Comparison of ENCODE assay signal across 35 cellular contexts in genomic region chr16:71276589-71277334, GRCh38. TPM values are rescaled to one million over a fixed set of nuclear protein-coding genes. Genes with fewer than 3 reads are reported as not detected.
"Had no signal": no experiment of that assay in that cellular context is flagged by ENCODE, and none has a peak within 500 bp of the region (broad histone marks: within the 10 kb centered on the region; RNA-seq: fewer than 3 reads in every experiment).

No MANE protein-coding gene starts in this region.

- H3K27me3 ChIP-seq: adrenal gland, brain microvascular endothelial cell, breast epithelium had no signal

- H3K9me3 ChIP-seq: adrenal gland, body of pancreas had no signal

- H3K36me3 ChIP-seq: adrenal gland, brain microvascular endothelial cell, breast epithelium had no signal

- H3K4me1 ChIP-seq: adrenal gland, body of pancreas, breast epithelium had no signal

- DNase-seq: activated B cell treated with CpG ODN at 0.5 μM for 24 hours; activated CD4-positive, alpha-beta memory T cell treated with anti-CD3 and anti-CD28 coated beads for 36 hours; activated CD4-positive, alpha-beta T cell treated with anti-CD3 and anti-CD28 coated beads for 4 hours; activated CD4-positive, alpha-beta T cell treated with anti-CD3 and anti-CD28 coated beads, Interleukin-2, amount 50 U/mL, for 1 hour; activated CD4-positive, alpha-beta T cell treated with anti-CD3 and anti-CD28 coated beads, Interleukin-2, amount 50 U/mL, for 4 hours; activated CD4-positive, CD25-positive, alpha-beta regulatory T cell treated with anti-CD3 and anti-CD28 coated beads, Interleukin-2, amount 50 U/mL, for 72 hours; activated CD8-positive, alpha-beta memory T cell treated with anti-CD3 and anti-CD28 coated beads, Interleukin-2, amount 50 U/mL, for 4 hours; activated CD8-positive, alpha-beta T cell treated with anti-CD3 and anti-CD28 coated beads for 36 hours; activated effector memory CD4-positive, alpha-beta T cell treated with anti-CD3 and anti-CD28 coated beads, Interleukin-2, amount 50 U/mL, for 16 hours; activated gamma-delta T cell treated with Interleukin-2 at 50 U/mL for 16 hours; activated naive CD4-positive, alpha-beta T cell; activated naive CD4-positive, alpha-beta T cell treated with anti-CD3 and anti-CD28 coated beads for 36 hours; activated naive CD4-positive, alpha-beta T cell treated with anti-CD3 and anti-CD28 coated beads, Interleukin-2, amount 50 U/mL, for 16 hours; activated naive CD8-positive, alpha-beta T cell treated with anti-CD3 and anti-CD28 coated beads for 36 hours; activated T-cell treated with anti-CD3 and anti-CD28 coated beads for 4 hours; activated T-cell treated with anti-CD3 and anti-CD28 coated beads, Interleukin-2, amount 50 U/mL, for 1 hour; activated T-cell treated with anti-CD3 and anti-CD28 coated beads, Interleukin-2, amount 50 U/mL, for 4 hours; activated T-cell treated with anti-CD3 and anti-CD28 coated beads, Interleukin-2, amount 50 U/mL, for 72 hours; adrenal gland; amniotic stem cell; aorta; body of pancreas; brain microvascular endothelial cell; central memory CD4-positive, alpha-beta T cell; T-helper 2 cell; T-helper 9 cell had no signal

- ATAC-seq: activated CD8-positive, alpha-beta T cell treated with anti-CD3 and anti-CD28 coated beads for 36 hours; activated naive CD4-positive, alpha-beta T cell treated with anti-CD3 and anti-CD28 coated beads, Interleukin-2, amount 50 U/mL, for 72 hours; activated T-cell treated with anti-CD3 and anti-CD28 coated beads, Interleukin-2, amount 50 U/mL, for 4 hours; activated T-cell treated with anti-CD3 and anti-CD28 coated beads, Interleukin-2, amount 50 U/mL, for 72 hours; activated T-helper 17 cell treated with anti-CD3 and anti-CD28 coated beads, Interleukin-2, amount 50 U/mL, for 72 hours; body of pancreas had no signal

- H3K4me3 Mint-ChIP-seq: activated B cell treated with CpG ODN at 0.5 μM for 24 hours; activated CD4-positive, alpha-beta memory T cell treated with anti-CD3 and anti-CD28 coated beads for 36 hours; activated CD4-positive, alpha-beta T cell treated with anti-CD3 and anti-CD28 coated beads, Interleukin-2, amount 10 ng/mL, durations not matched to agents 24 days and 14 days; activated CD8-positive, alpha-beta T cell treated with anti-CD3 and anti-CD28 coated beads for 36 hours; activated naive CD4-positive, alpha-beta T cell treated with anti-CD3 and anti-CD28 coated beads for 36 hours; activated naive CD8-positive, alpha-beta T cell treated with anti-CD3 and anti-CD28 coated beads for 36 hours; activated T-cell treated with anti-CD3 and anti-CD28 coated beads, Interleukin-2, amount 50 U/mL, for 4 hours; activated T-cell treated with anti-CD3 and anti-CD28 coated beads, Interleukin-2, amount 50 U/mL, for 72 hours; activated T-helper 1 cell treated with anti-CD3 and anti-CD28 coated beads, Interleukin-12 subunit alpha, Interleukin-12 subunit beta, Interleukin-2, Interleukin-4 antibody, amounts not matched to agents 30 ng/mL and 10 ng/mL and 1 ng/mL, durations not matched to agents 14 hours and 24 hours and 36 hours; activated T-helper 17 cell treated with anti-CD3 and anti-CD28 coated beads, Interleukin-2, amount 50 U/mL, for 72 hours; T-helper 1 cell treated with Interleukin-12 subunit alpha and Interleukin-12 subunit beta and Interleukin-4 antibody, amounts not matched to agents 30 μg/mL and 1 μg/mL, for 36 hours; T-helper 2 cell treated with Interferon-gamma antibody and Interleukin-4, amounts not matched to agents 5 μg/mL and 100 μg/mL, for 36 hours had no signal

- H3K27ac ChIP-seq: adrenal gland, body of pancreas, brain microvascular endothelial cell, breast epithelium, VCaP had no signal

- H3K27ac Mint-ChIP-seq: activated B cell treated with CpG ODN at 0.5 μM for 24 hours; activated CD4-positive, alpha-beta memory T cell treated with anti-CD3 and anti-CD28 coated beads for 36 hours; activated CD4-positive, alpha-beta T cell treated with anti-CD3 and anti-CD28 coated beads, Interleukin-2, amount 10 ng/mL, durations not matched to agents 24 days and 14 days; activated CD8-positive, alpha-beta T cell treated with anti-CD3 and anti-CD28 coated beads for 36 hours; activated naive CD4-positive, alpha-beta T cell treated with anti-CD3 and anti-CD28 coated beads for 36 hours; activated naive CD4-positive, alpha-beta T cell treated with anti-CD3 and anti-CD28 coated beads, Interleukin-2, amount 50 U/mL, for 72 hours; activated naive CD8-positive, alpha-beta T cell treated with anti-CD3 and anti-CD28 coated beads for 36 hours; activated T-cell treated with anti-CD3 and anti-CD28 coated beads, Interleukin-2, amount 50 U/mL, for 72 hours; activated T-helper 1 cell treated with anti-CD3 and anti-CD28 coated beads, Interleukin-12 subunit alpha, Interleukin-12 subunit beta, Interleukin-2, Interleukin-4 antibody, amounts not matched to agents 30 ng/mL and 10 ng/mL and 1 ng/mL, durations not matched to agents 14 hours and 24 hours and 36 hours; activated T-helper 17 cell treated with anti-CD3 and anti-CD28 coated beads, Interleukin-2, amount 50 U/mL, for 72 hours; T-helper 1 cell treated with Interleukin-12 subunit alpha and Interleukin-12 subunit beta and Interleukin-4 antibody, amounts not matched to agents 30 μg/mL and 1 μg/mL, for 36 hours; T-helper 2 cell treated with Interferon-gamma antibody and Interleukin-4, amounts not matched to agents 5 μg/mL and 100 μg/mL, for 36 hours had no signal

- H3K4me3 ChIP-seq: adrenal gland, body of pancreas, breast epithelium had no signal

- H3K4me1 Mint-ChIP-seq: activated B cell treated with CpG ODN at 0.5 μM for 24 hours; activated CD4-positive, alpha-beta T cell treated with anti-CD3 and anti-CD28 coated beads, Interleukin-2, amount 10 ng/mL, durations not matched to agents 24 days and 14 days; activated naive CD8-positive, alpha-beta T cell treated with anti-CD3 and anti-CD28 coated beads for 36 hours had no signal

- H3K27me3 Mint-ChIP-seq: activated B cell treated with CpG ODN at 0.5 μM for 24 hours; activated CD4-positive, alpha-beta memory T cell treated with anti-CD3 and anti-CD28 coated beads for 36 hours; activated CD4-positive, alpha-beta T cell treated with anti-CD3 and anti-CD28 coated beads, Interleukin-2, amount 10 ng/mL, durations not matched to agents 24 days and 14 days; activated CD8-positive, alpha-beta T cell treated with anti-CD3 and anti-CD28 coated beads for 36 hours; activated naive CD8-positive, alpha-beta T cell treated with anti-CD3 and anti-CD28 coated beads for 36 hours; activated T-helper 17 cell treated with anti-CD3 and anti-CD28 coated beads, Interleukin-2, amount 50 U/mL, for 72 hours had no signal

RNA-seq across cellular contexts. Expression of gene HYDIN, which starts 46.2 kb away (rescaled TPM):
- total RNA-seq: activated B cell treated with CpG ODN at 0.5 μM for 24 hours; activated CD4-positive, alpha-beta memory T cell treated with anti-CD3 and anti-CD28 coated beads for 36 hours; activated CD4-positive, alpha-beta T cell treated with anti-CD3 and anti-CD28 coated beads, Interleukin-2, amount 10 ng/mL, durations not matched to agents 24 days and 14 days; activated CD8-positive, alpha-beta memory T cell treated with anti-CD3 and anti-CD28 coated beads for 36 hours; activated CD8-positive, alpha-beta T cell treated with anti-CD3 and anti-CD28 coated beads for 36 hours; activated naive CD4-positive, alpha-beta T cell treated with anti-CD3 and anti-CD28 coated beads for 36 hours; activated naive CD8-positive, alpha-beta T cell treated with anti-CD3 and anti-CD28 coated beads for 36 hours; activated T-cell treated with anti-CD3 and anti-CD28 coated beads, Interleukin-2, amount 50 U/mL, for 4 hours; activated T-helper 1 cell treated with anti-CD3 and anti-CD28 coated beads, Interleukin-12 subunit alpha, Interleukin-12 subunit beta, Interleukin-2, Interleukin-4 antibody, amounts not matched to agents 30 ng/mL and 10 ng/mL and 1 ng/mL, durations not matched to agents 14 hours and 24 hours and 36 hours had no signal
